8 cellular contexts compared by ENCODE assay signal in the genomic region with DNA sequence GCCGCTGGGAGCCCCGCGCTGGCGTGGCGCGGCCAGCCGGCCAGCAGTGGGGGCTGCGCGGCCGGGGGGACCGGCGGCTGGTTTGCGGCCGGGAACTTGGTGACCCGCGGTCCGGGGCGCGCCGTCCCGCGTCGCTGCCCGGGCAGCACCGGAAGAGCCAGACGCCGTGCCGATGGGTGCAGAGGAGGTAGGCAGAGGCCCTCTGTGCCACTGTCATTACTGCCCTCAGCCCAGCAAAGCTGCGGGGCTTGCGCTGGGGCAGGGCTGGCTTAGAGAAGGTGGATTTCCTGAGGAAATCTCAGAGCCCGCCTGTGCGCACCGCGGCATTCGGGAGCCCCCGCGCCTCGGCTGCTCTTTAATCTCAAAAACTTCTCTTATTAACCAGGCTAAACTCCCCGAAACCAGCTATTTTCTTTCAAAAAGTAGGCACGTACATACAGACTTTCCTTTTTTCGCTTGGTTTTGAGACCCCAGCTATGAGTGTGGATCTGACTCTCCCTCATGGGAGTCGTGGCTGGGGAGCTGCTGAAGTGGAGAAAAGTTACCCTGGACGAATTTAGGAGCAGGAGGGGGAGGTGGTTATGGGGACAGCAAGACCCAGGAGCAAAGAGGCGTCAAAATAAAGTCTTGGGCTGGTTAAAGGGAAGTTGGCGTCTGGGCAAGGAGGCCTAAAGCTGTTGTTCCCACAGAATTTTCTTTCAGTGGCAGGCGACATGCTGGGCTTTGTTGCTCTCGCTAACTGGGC.
DNase-seq lines count a peak whose midpoint lies in the region; ATAC-seq and TF ChIP-seq lines count a peak whose summit lies in the region.

No MANE protein-coding gene starts in this region.

- peak overlapping the region; percentile 78 for H3K27ac ChIP-seq in angular gyrus (ENCODE audit: low read depth, low read length)

- ATAC-seq in HG03280 (IDR thresholded peaks at IDR 0.05; ENCODE audit: unreplicated experiment), result peak; percentile 17

- H3K4me3 ChIP-seq in retinal pigment epithelial cell (ENCODE audit: low read length), result peak overlapping the region; percentile 76

- TF ChIP-seq CTCF in retinal pigment epithelial cell (conservative IDR thresholded peaks at IDR 0.05; ENCODE audit: low read depth, low read length), result no peak

- DNase-seq in SIG-M5 treated with dmso at 0.1 percent for 504 hours (lab: John Stamatoyannopoulos, UW; ENCODE audit: unreplicated experiment), result peak; percentile 20
- DNase-seq in SIG-M5 (lab: John Stamatoyannopoulos, UW), result no peak
- peak; percentile 50 for DNase-seq in RPMI8226
- peak; percentile 40 for DNase-seq in hepatic stellate cell (ENCODE audit: low spot score)
- DNase-seq in retinal pigment epithelial cell (ENCODE audit: low read depth), result no peak
- no peak for DNase-seq in DMS79 (lab: John Stamatoyannopoulos, UW)

Comparison
In these comparisons a context has a peak if more than half of its experiments do, and no peak if none do; other contexts are left out.
1. DNase-seq: peak in SIG-M5 treated with dmso at 0.1 percent for 504 hours (single experiment), RPMI8226 (single experiment) and hepatic stellate cell (single experiment); none in SIG-M5 (single experiment), retinal pigment epithelial cell (single experiment) and DMS79 (single experiment).